Comparison of ENCODE assay signal across 17 cellular contexts in the genomic region with DNA sequence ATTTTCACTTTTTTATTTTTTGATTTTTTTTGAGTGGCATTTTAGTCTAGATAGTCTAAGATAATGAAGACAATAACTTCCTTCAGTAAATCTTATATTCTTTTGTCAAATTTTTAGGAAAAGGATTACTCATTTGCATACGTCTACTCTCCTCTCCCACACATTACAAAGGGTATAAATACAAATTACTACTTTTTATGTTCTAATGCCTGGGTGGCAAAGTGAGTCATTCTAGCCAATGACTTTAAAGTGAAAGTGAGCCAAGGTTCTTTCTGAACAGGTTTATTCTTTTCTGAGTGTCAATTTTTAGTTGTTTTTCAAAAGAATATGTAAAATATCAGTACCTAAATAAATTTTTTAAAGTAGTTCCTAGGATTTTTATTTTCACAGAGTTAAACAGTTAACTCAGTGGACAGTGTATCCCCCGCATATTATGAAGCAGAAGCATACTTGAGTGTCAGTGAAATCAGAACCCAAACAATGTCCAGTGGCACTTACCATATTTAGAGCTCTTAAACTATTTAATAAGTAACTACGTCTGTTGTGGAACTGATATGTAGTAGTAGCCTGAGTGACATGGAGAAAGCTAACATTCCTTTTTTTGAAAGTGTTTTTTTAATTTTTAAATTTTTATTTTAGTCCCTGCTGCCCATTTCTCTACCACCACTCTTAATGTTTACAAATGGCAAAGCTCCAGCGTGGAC.
A peak's percentile ranks its signal among the peaks of the same experiment; 100 is the strongest.
DNase-seq lines count a peak whose midpoint lies in the region; ATAC-seq and TF ChIP-seq lines count a peak whose summit lies in the region.
"Had no signal": no experiment of that assay in that cellular context is flagged by ENCODE, and none has a peak within 500 bp of the region (broad histone marks: within the 10 kb centered on the region; RNA-seq: fewer than 3 reads in every experiment).

No MANE protein-coding gene starts in this region.

- no peak overlapping the region for H3K4me3 ChIP-seq in GM23248
- H3K4me3 ChIP-seq in fibroblast of mammary gland (ENCODE audit: control insufficient read depth, low read depth, low read length), result no peak overlapping the region
- H3K4me3 ChIP-seq: transverse colon had no signal

- no peaks in the 10 kb centered on the region for H4K20me1 ChIP-seq in GM23248 (ENCODE audit: insufficient read depth)

- peaks cover 11% of the 10 kb centered on the region for H3F3A ChIP-seq in GM23248 (ENCODE audit: insufficient read depth)

- no peaks in the 10 kb centered on the region for H3K36me3 ChIP-seq in GM23248 (ENCODE audit: low read depth)

- peaks cover 22% of the 10 kb centered on the region for H3K4me1 ChIP-seq in GM23248 (ENCODE audit: insufficient read depth)
- H3K4me1 ChIP-seq: transverse colon had no signal

- no peak overlapping the region for H3K9ac ChIP-seq in GM23248

- ATAC-seq in omental fat pad (ENCODE audit: low FRiP score) (peak; percentile 54), HG02798 (IDR thresholded peaks at IDR 0.05; ENCODE audit: poor library complexity, unreplicated experiment) (no peak), HG02763 (IDR thresholded peaks at IDR 0.05; ENCODE audit: unreplicated experiment) (no peak)
- ATAC-seq: activated CD8-positive, alpha-beta memory T cell treated with anti-CD3 and anti-CD28 coated beads, Interleukin-2, amount 10 ng/mL, durations not matched to agents 7 days and 5 days; activated T-helper 17 cell treated with anti-CD3 and anti-CD28 coated beads, Interleukin-2, amount 50 U/mL, for 72 hours; naive thymus-derived CD8-positive, alpha-beta T cell had no signal

- H2AFZ ChIP-seq in GM23248, result no peak overlapping the region

- no peaks in the 10 kb centered on the region for H3K79me2 ChIP-seq in GM23248 (ENCODE audit: insufficient read depth)

- no peak for TF ChIP-seq CTCF in fibroblast of mammary gland (conservative IDR thresholded peaks at IDR 0.05; ENCODE audit: control insufficient read depth, insufficient read depth, low read depth, low read length)
- no peak for TF ChIP-seq CTCF in omental fat pad (IDR thresholded peaks at IDR 0.05)

- no peak overlapping the region for H3K4me2 ChIP-seq in GM23248 (ENCODE audit: unreplicated experiment)

- in situ Hi-C loops in GM23248 (cut with MboI), result no loop called here

- 76 to 77% methylated on average over 4 of the region's 4 CpGs for WGBS in GM23248 (ENCODE audit: low coverage in 1 of 2, low lambda C conversion rate in 2 of 2, missing lambda C conversion rate in 2 of 2), 2 experiments

- H3K9me3 ChIP-seq in GM23248 (ENCODE audit: low read depth), result no peaks in the 10 kb centered on the region
- H3K9me3 ChIP-seq: transverse colon had no signal

- H3K9me2 ChIP-seq in GM23248 (ENCODE audit: insufficient read depth), result no peaks in the 10 kb centered on the region

- peak; percentile 69 for DNase-seq in GM23248
- peak; percentile 16 for DNase-seq in RPMI7951 (ENCODE audit: low read depth)
- peak; percentile 50 for DNase-seq in fibroblast of mammary gland (ENCODE audit: low read depth)
- DNase-seq in omental fat pad (ENCODE audit: low spot score), result no peak
- DNase-seq in stimulated activated naive CD4-positive, alpha-beta T cell (lab: John Stamatoyannopoulos, UW), result no peak
- DNase-seq: activated CD8-positive, alpha-beta memory T cell treated with anti-CD3 and anti-CD28 coated beads, Interleukin-2, amount 10 ng/mL, durations not matched to agents 7 days and 5 days; activated naive CD8-positive, alpha-beta T cell treated with anti-CD3 and anti-CD28 coated beads, Interleukin-2, amount 10 ng/mL, durations not matched to agents 7 days and 5 days; mesenchymal stem cell; naive thymus-derived CD8-positive, alpha-beta T cell; NCI-H146; NCI-H774; stimulated activated CD4-positive, alpha-beta T cell treated with anti-CD3 and anti-CD28 coated beads, Interleukin-1b, Interleukin-23, amount 100 ng/mL, for 48 hours; T1000; transverse colon had no signal

- H3K27me3 ChIP-seq in GM23248 (replicated peaks; ENCODE audit: insufficient read depth), result no peaks in the 10 kb centered on the region
- H3K27me3 ChIP-seq: transverse colon had no signal

- no peak overlapping the region for H3K27ac ChIP-seq in GM23248

Comparison
In these comparisons a context has a peak if more than half of its experiments do, and no peak if none do; other contexts are left out.
1. DNase-seq: peak in GM23248 (single experiment), RPMI7951 (single experiment) and fibroblast of mammary gland (single experiment); none in omental fat pad (single experiment) and stimulated activated naive CD4-positive, alpha-beta T cell (0 of 6).